Comparison of ENCODE assay signal across 18 cellular contexts in genomic region chr18:39604836-39605235, GRCh38.
DNase-seq lines count a peak whose midpoint lies in the region; ATAC-seq, FAIRE-seq and TF ChIP-seq lines count a peak whose summit lies in the region.
"Had no signal": no experiment of that assay in that cellular context is flagged by ENCODE, and none has a peak within 500 bp of the region (broad histone marks: within the 10 kb centered on the region; RNA-seq: fewer than 3 reads in every experiment).

No MANE protein-coding gene starts in this region.

- FAIRE-seq in GM12891 (lab: Jason Lieb, UNC): no peak

- no peak for TF ChIP-seq POLR2A in GM12891 (IDR thresholded peaks at IDR 0.05; ENCODE audit: low read depth, low read length)

- DNase-seq in ELR (ENCODE audit: low read depth) (peak; percentile 50), RPMI7951 (ENCODE audit: low read depth) (peak; percentile 7), dermis blood vessel endothelial cell (peak; percentile 7), myocyte (ENCODE audit: low read depth) (peak; percentile 21), iPS-NIHi7 (ENCODE audit: extremely low spot score) (no peak), GM12891 (ENCODE audit: insufficient read length, low spot score) (no peak), activated gamma-delta T cell (lab: John Stamatoyannopoulos, UW) (no peak)
- DNase-seq: activated CD4-positive, alpha-beta memory T cell treated with anti-CD3 and anti-CD28 coated beads for 36 hours; activated T-cell treated with anti-CD3 and anti-CD28 coated beads, Interleukin-2, amount 50 U/mL, for 4 hours; effector memory CD4-positive, alpha-beta T cell; GF-D8; NCI-H1436; Right ventricle myocardium superior; testis; WERI-Rb-1 had no signal

- ATAC-seq in HG02759 (IDR thresholded peaks at IDR 0.05; ENCODE audit: unreplicated experiment): no peak
- ATAC-seq: activated naive CD4-positive, alpha-beta T cell treated with anti-CD3 and anti-CD28 coated beads, Interleukin-2, amount 50 U/mL, for 72 hours; activated T-cell treated with anti-CD3 and anti-CD28 coated beads, Interleukin-2, amount 50 U/mL, for 4 hours; gastroesophageal sphincter had no signal

TF ChIP-seq in GM12891, 5 proteins besides CTCF, POLR2A, EP300 and RAD21:
- TF ChIP-seq POLR2AphosphoS5 (IDR thresholded peaks at IDR 0.05; ENCODE audit: low read depth, low read length): no peak
- no peak for TF ChIP-seq PAX5 (IDR thresholded peaks at IDR 0.05; ENCODE audit: insufficient read depth, low read length, severe bottlenecking)
- no peak for TF ChIP-seq POU2F2 (IDR thresholded peaks at IDR 0.05; ENCODE audit: low read depth, low read length)
- no peak for TF ChIP-seq SPI1 (IDR thresholded peaks at IDR 0.05; ENCODE audit: low read depth, low read length)
- TF ChIP-seq TAF1 (IDR thresholded peaks at IDR 0.05; ENCODE audit: low read depth, low read length): no peak

Comparison
In these comparisons a context has a peak if more than half of its experiments do, and no peak if none do; other contexts are left out.
1. DNase-seq: peak in ELR (single experiment), RPMI7951 (single experiment), dermis blood vessel endothelial cell (single experiment) and myocyte (single experiment); none in iPS-NIHi7 (single experiment), GM12891 (single experiment) and activated gamma-delta T cell (single experiment).